ENCODE assay signal across 17 cellular contexts in genomic region chr22:29690481-29690880, GRCh38. TPM values are rescaled to one million over a fixed set of nuclear protein-coding genes. Genes with fewer than 3 reads are reported as not detected.
DNase-seq lines count a peak whose midpoint lies in the region; ATAC-seq and TF ChIP-seq lines count a peak whose summit lies in the region.
"Had no signal": no experiment of that assay in that cellular context is flagged by ENCODE, and none has a peak within 500 bp of the region (broad histone marks: within the 10 kb centered on the region; RNA-seq: fewer than 3 reads in every experiment).

No MANE protein-coding gene starts in this region.

- ATAC-seq in activated T-cell treated with anti-CD3 and anti-CD28 coated beads, Interleukin-2, amount 50 U/mL, for 72 hours (replicated peaks in 1 of 2) = no peak
- ATAC-seq in GM21515 (IDR thresholded peaks at IDR 0.05; ENCODE audit: unreplicated experiment) = no peak

- DNase-seq in NCI-H69 (lab: John Stamatoyannopoulos, UW) (peak; percentile 56), non-pigmented ciliary epithelial cell (ENCODE audit: low read depth) (peak; percentile 32), EL (no peak), NCI-H226 (no peak)
- DNase-seq in activated T-cell treated with anti-CD3 and anti-CD28 coated beads, Interleukin-2, amount 50 U/mL, for 72 hours = no peak
- DNase-seq: foreskin melanocyte had no signal

- H3K9ac ChIP-seq in BLaER1 = no peak overlapping the region
- H3K9ac ChIP-seq: GM23248 had no signal

- H3K4me3 Mint-ChIP-seq in brain = peak overlapping the region in 3 of 5 experiments; percentile 5 to 54 (median 25)
- H3K4me3 Mint-ChIP-seq in activated T-cell treated with anti-CD3 and anti-CD28 coated beads, Interleukin-2, amount 50 U/mL, for 72 hours = no peak overlapping the region
- H3K4me3 Mint-ChIP-seq: CD4-positive, alpha-beta T cell; dendritic cell treated with granulocyte-macrophage colony-stimulating factor and Interleukin-4, amounts not matched to agents 40 ng/mL and 50 ng/mL, for 4 days; nephron progenitor cell had no signal

- no peak for TF ChIP-seq CTCF in brain (conservative IDR thresholded peaks at IDR 0.05)

- no peak overlapping the region for H3K27ac ChIP-seq in BLaER1
- H3K27ac ChIP-seq: GM23248, SJSA1, vagina had no signal

- H3K36me3 ChIP-seq in BLaER1 = peaks cover 87% of the 10 kb centered on the region
- H3K36me3 ChIP-seq: prostate gland had no signal

- H4K20me1 ChIP-seq in BLaER1 = peaks cover 29% of the 10 kb centered on the region; the same call in 1 of the 2 replicates

- H3K4me3 ChIP-seq in BLaER1 = no peak overlapping the region
- H3K4me3 ChIP-seq: GM23248, prostate gland, SJSA1, vagina had no signal

- H3K9me3 ChIP-seq in BLaER1 = no peaks in the 10 kb centered on the region
- H3K9me3 ChIP-seq: prostate gland, SJSA1, vagina had no signal

- H3K27ac Mint-ChIP-seq in brain = peak overlapping the region; percentile 15 to 97 (median 63)
- no peak overlapping the region for H3K27ac Mint-ChIP-seq in activated T-cell treated with anti-CD3 and anti-CD28 coated beads, Interleukin-2, amount 50 U/mL, for 72 hours
- H3K27ac Mint-ChIP-seq: CD4-positive, alpha-beta T cell; dendritic cell treated with granulocyte-macrophage colony-stimulating factor and Interleukin-4, amounts not matched to agents 40 ng/mL and 50 ng/mL, for 4 days; nephron progenitor cell had no signal

- no peaks in the 10 kb centered on the region for H3K27me3 Mint-ChIP-seq in brain
- no peaks in the 10 kb centered on the region for H3K27me3 Mint-ChIP-seq in activated T-cell treated with anti-CD3 and anti-CD28 coated beads, Interleukin-2, amount 50 U/mL, for 72 hours (ENCODE audit: low read depth)
- H3K27me3 Mint-ChIP-seq: CD4-positive, alpha-beta T cell; dendritic cell treated with granulocyte-macrophage colony-stimulating factor and Interleukin-4, amounts not matched to agents 40 ng/mL and 50 ng/mL, for 4 days had no signal

- H3K4me1 Mint-ChIP-seq in brain = peaks cover 71% of the 10 kb centered on the region
- H3K4me1 Mint-ChIP-seq in activated T-cell treated with anti-CD3 and anti-CD28 coated beads, Interleukin-2, amount 50 U/mL, for 72 hours (ENCODE audit: low read depth) = peaks cover 5% of the 10 kb centered on the region

- H3K4me1 ChIP-seq in BLaER1 = peaks cover 57% of the 10 kb centered on the region
- H3K4me1 ChIP-seq: SJSA1 had no signal

- no peaks in the 10 kb centered on the region for H3K27me3 ChIP-seq in BLaER1
- H3K27me3 ChIP-seq: SJSA1, vagina had no signal

- peaks cover 13% of the 10 kb centered on the region for H3K36me3 Mint-ChIP-seq in brain
- no peaks in the 10 kb centered on the region for H3K36me3 Mint-ChIP-seq in activated T-cell treated with anti-CD3 and anti-CD28 coated beads, Interleukin-2, amount 50 U/mL, for 72 hours (ENCODE audit: insufficient read depth in 2 of 2)

- peak overlapping the region; percentile 19; the same call in 1 of the 2 replicates for H3K4me2 ChIP-seq in BLaER1

- no peaks in the 10 kb centered on the region for H3K9me3 Mint-ChIP-seq in brain
- no peaks in the 10 kb centered on the region for H3K9me3 Mint-ChIP-seq in activated T-cell treated with anti-CD3 and anti-CD28 coated beads, Interleukin-2, amount 50 U/mL, for 72 hours
- H3K9me3 Mint-ChIP-seq: CD4-positive, alpha-beta T cell; dendritic cell treated with granulocyte-macrophage colony-stimulating factor and Interleukin-4, amounts not matched to agents 40 ng/mL and 50 ng/mL, for 4 days; nephron progenitor cell had no signal

RNA-seq across cellular contexts. Expression of gene CABP7, which starts 29.3 kb away (rescaled TPM):
- 1.6 TPM for polyA plus RNA-seq in brain (ENCODE audit: insufficient read depth, low read depth, low replicate concordance)
- total RNA-seq in activated T-cell treated with anti-CD3 and anti-CD28 coated beads, Interleukin-2, amount 50 U/mL, for 72 hours = under 1 TPM; 0.09 to 0.14 TPM
- total RNA-seq: GM23248, mesenteric fat pad, SJSA1, vagina had no signal

Comparison
In these comparisons a context has a peak if more than half of its experiments do, and no peak if none do; other contexts are left out.
1. DNase-seq: peak in NCI-H69 (single experiment) and non-pigmented ciliary epithelial cell (single experiment); none in EL (single experiment), activated T-cell treated with anti-CD3 and anti-CD28 coated beads, Interleukin-2, amount 50 U/mL, for 72 hours (0 of 2) and NCI-H226 (single experiment).
2. H3K4me3 Mint-ChIP-seq: peak in brain (3 of 5); none in activated T-cell treated with anti-CD3 and anti-CD28 coated beads, Interleukin-2, amount 50 U/mL, for 72 hours (0 of 2).